20 cellular contexts compared by ENCODE assay signal in the genomic region with DNA sequence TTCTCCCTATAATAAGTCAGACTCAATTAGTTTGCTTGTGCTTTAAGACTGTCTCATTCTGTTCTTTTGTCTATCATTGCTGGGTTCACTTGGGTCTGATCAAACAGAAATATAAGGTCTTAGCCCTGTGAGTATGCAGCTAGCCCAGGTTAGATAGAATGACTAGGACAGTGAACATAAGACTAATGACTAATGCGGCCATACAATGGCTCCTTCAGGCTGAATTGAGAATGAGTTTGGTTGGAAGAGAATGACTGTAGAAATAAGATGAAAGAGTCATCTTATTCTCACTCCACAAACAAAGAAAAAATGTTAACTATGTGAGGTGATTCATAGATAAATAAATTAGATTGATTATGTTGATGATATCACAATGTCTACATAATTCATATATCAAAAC.
"Had no signal": no experiment of that assay in that cellular context is flagged by ENCODE, and none has a peak within 500 bp of the region (broad histone marks: within the 10 kb centered on the region; RNA-seq: fewer than 3 reads in every experiment).

No MANE protein-coding gene starts in this region.

- H3K4me1 Mint-ChIP-seq: activated CD4-positive, alpha-beta T cell treated with anti-CD3 and anti-CD28 coated beads, Interleukin-2, amount 10 ng/mL, durations not matched to agents 7 days and 5 days; nephron; stimulated activated naive B cell treated with anti-CD40 and anti-IgM and Interleukin-4, amounts not matched to agents 10 μg/mL and 1 μg/mL and 100 μg/mL, for 72 hours had no signal

- H3K4me1 ChIP-seq: ascending aorta, left lung, upper lobe of left lung had no signal

- H3K4me3 Mint-ChIP-seq: activated CD4-positive, alpha-beta T cell treated with anti-CD3 and anti-CD28 coated beads, Interleukin-2, amount 10 ng/mL, durations not matched to agents 7 days and 5 days; activated CD8-positive, alpha-beta T cell treated with anti-CD3 and anti-CD28 coated beads, Interleukin-2, amount 10 ng/mL, durations not matched to agents 7 days and 5 days; activated T-cell treated with anti-CD3 and anti-CD28 coated beads, Interleukin-2, amount 50 U/mL, for 4 hours; nephron; stimulated activated naive B cell treated with anti-CD40 and anti-IgM and Interleukin-4, amounts not matched to agents 10 μg/mL and 1 μg/mL and 100 μg/mL, for 72 hours had no signal

- H3K4me3 ChIP-seq: ascending aorta, left lung, thoracic aorta, upper lobe of left lung had no signal

- ATAC-seq: activated CD8-positive, alpha-beta T cell treated with anti-CD3 and anti-CD28 coated beads, Interleukin-2, amount 10 ng/mL, durations not matched to agents 7 days and 5 days; activated T-cell treated with anti-CD3 and anti-CD28 coated beads, Interleukin-2, amount 50 U/mL, for 4 hours; left lung; stimulated activated naive B cell treated with anti-CD40 and anti-IgM and Interleukin-4, amounts not matched to agents 10 μg/mL and 1 μg/mL and 100 μg/mL, for 72 hours had no signal

- DNase-seq: activated CD4-positive, alpha-beta T cell treated with anti-CD3 and anti-CD28 coated beads, Interleukin-2, amount 10 ng/mL, durations not matched to agents 7 days and 5 days; activated CD8-positive, alpha-beta T cell treated with anti-CD3 and anti-CD28 coated beads, Interleukin-2, amount 10 ng/mL, durations not matched to agents 7 days and 5 days; activated effector memory CD4-positive, alpha-beta T cell treated with Interleukin-2 at 50 U/mL for 16 hours; activated naive CD4-positive, alpha-beta T cell treated with anti-CD3 and anti-CD28 coated beads, Interleukin-2, amount 50 U/mL, for 16 hours; activated T-cell treated with anti-CD3 and anti-CD28 coated beads, Interleukin-2, amount 50 U/mL, for 4 hours; effector CD4-positive, alpha-beta T cell; foreskin melanocyte; glutamatergic neuron; hippocampal formation; islet precursor cell; left lung; midbrain; posterior cingulate gyrus; stimulated activated naive B cell treated with anti-CD40 and anti-IgM and Interleukin-4, amounts not matched to agents 10 μg/mL and 1 μg/mL and 100 μg/mL, for 72 hours; T-helper 1 cell; T-helper 9 cell; upper lobe of left lung had no signal

- H3K36me3 ChIP-seq: ascending aorta, left lung, thoracic aorta, upper lobe of left lung had no signal

- H3K9me3 Mint-ChIP-seq: nephron had no signal

- H3K27ac Mint-ChIP-seq: activated CD4-positive, alpha-beta T cell treated with anti-CD3 and anti-CD28 coated beads, Interleukin-2, amount 10 ng/mL, durations not matched to agents 7 days and 5 days; activated CD8-positive, alpha-beta T cell treated with anti-CD3 and anti-CD28 coated beads, Interleukin-2, amount 10 ng/mL, durations not matched to agents 7 days and 5 days; nephron; stimulated activated naive B cell treated with anti-CD40 and anti-IgM and Interleukin-4, amounts not matched to agents 10 μg/mL and 1 μg/mL and 100 μg/mL, for 72 hours had no signal

- H3K9me3 ChIP-seq: ascending aorta, thoracic aorta, upper lobe of left lung had no signal

- H3K27ac ChIP-seq: ascending aorta, left lung, thoracic aorta, upper lobe of left lung had no signal

- H3K27me3 ChIP-seq: ascending aorta, left lung, upper lobe of left lung had no signal

- H3K36me3 Mint-ChIP-seq: stimulated activated naive B cell treated with anti-CD40 and anti-IgM and Interleukin-4, amounts not matched to agents 10 μg/mL and 1 μg/mL and 100 μg/mL, for 72 hours had no signal
